1 cellular context compared by ENCODE assay signal in the genomic region with DNA sequence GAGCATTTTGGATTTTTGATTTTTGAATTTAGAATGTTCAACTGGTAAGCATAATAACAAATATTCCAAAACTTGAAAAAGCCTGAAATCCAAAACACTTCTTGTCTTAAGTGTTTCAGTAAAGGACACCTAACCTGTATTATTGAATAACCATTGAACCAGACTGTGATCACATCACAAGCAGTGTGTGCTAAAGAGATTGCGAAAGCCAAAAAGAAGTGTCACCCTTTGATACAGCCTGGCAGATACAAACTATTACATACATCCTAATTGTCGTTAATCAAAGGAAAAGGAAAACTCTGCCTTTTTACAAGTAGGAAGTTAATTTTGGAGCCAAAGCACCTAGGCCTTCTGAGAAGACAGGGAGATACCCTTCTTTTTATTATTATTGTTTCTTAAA.
TF ChIP-seq lines count a peak whose summit lies in the region.

No MANE protein-coding gene starts in this region.

TF ChIP-seq in K562, 482 proteins besides CTCF, POLR2A, EP300 and RAD21 (continued from another document):
- TF ChIP-seq, protein P1, sequence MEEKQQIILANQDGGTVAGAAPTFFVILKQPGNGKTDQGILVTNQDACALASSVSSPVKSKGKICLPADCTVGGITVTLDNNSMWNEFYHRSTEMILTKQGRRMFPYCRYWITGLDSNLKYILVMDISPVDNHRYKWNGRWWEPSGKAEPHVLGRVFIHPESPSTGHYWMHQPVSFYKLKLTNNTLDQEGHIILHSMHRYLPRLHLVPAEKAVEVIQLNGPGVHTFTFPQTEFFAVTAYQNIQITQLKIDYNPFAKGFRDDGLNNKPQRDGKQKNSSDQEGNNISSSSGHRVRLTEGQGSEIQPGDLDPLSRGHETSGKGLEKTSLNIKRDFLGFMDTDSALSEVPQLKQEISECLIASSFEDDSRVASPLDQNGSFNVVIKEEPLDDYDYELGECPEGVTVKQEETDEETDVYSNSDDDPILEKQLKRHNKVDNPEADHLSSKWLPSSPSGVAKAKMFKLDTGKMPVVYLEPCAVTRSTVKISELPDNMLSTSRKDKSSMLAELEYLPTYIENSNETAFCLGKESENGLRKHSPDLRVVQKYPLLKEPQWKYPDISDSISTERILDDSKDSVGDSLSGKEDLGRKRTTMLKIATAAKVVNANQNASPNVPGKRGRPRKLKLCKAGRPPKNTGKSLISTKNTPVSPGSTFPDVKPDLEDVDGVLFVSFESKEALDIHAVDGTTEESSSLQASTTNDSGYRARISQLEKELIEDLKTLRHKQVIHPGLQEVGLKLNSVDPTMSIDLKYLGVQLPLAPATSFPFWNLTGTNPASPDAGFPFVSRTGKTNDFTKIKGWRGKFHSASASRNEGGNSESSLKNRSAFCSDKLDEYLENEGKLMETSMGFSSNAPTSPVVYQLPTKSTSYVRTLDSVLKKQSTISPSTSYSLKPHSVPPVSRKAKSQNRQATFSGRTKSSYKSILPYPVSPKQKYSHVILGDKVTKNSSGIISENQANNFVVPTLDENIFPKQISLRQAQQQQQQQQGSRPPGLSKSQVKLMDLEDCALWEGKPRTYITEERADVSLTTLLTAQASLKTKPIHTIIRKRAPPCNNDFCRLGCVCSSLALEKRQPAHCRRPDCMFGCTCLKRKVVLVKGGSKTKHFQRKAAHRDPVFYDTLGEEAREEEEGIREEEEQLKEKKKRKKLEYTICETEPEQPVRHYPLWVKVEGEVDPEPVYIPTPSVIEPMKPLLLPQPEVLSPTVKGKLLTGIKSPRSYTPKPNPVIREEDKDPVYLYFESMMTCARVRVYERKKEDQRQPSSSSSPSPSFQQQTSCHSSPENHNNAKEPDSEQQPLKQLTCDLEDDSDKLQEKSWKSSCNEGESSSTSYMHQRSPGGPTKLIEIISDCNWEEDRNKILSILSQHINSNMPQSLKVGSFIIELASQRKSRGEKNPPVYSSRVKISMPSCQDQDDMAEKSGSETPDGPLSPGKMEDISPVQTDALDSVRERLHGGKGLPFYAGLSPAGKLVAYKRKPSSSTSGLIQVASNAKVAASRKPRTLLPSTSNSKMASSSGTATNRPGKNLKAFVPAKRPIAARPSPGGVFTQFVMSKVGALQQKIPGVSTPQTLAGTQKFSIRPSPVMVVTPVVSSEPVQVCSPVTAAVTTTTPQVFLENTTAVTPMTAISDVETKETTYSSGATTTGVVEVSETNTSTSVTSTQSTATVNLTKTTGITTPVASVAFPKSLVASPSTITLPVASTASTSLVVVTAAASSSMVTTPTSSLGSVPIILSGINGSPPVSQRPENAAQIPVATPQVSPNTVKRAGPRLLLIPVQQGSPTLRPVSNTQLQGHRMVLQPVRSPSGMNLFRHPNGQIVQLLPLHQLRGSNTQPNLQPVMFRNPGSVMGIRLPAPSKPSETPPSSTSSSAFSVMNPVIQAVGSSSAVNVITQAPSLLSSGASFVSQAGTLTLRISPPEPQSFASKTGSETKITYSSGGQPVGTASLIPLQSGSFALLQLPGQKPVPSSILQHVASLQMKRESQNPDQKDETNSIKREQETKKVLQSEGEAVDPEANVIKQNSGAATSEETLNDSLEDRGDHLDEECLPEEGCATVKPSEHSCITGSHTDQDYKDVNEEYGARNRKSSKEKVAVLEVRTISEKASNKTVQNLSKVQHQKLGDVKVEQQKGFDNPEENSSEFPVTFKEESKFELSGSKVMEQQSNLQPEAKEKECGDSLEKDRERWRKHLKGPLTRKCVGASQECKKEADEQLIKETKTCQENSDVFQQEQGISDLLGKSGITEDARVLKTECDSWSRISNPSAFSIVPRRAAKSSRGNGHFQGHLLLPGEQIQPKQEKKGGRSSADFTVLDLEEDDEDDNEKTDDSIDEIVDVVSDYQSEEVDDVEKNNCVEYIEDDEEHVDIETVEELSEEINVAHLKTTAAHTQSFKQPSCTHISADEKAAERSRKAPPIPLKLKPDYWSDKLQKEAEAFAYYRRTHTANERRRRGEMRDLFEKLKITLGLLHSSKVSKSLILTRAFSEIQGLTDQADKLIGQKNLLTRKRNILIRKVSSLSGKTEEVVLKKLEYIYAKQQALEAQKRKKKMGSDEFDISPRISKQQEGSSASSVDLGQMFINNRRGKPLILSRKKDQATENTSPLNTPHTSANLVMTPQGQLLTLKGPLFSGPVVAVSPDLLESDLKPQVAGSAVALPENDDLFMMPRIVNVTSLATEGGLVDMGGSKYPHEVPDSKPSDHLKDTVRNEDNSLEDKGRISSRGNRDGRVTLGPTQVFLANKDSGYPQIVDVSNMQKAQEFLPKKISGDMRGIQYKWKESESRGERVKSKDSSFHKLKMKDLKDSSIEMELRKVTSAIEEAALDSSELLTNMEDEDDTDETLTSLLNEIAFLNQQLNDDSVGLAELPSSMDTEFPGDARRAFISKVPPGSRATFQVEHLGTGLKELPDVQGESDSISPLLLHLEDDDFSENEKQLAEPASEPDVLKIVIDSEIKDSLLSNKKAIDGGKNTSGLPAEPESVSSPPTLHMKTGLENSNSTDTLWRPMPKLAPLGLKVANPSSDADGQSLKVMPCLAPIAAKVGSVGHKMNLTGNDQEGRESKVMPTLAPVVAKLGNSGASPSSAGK (IDR thresholded peaks at IDR 0.05): no peak
